14 cellular contexts compared by ENCODE assay signal in genomic region chr15:67072442-67072841, GRCh38. TPM values are rescaled to one million over a fixed set of nuclear protein-coding genes. Genes with fewer than 3 reads are reported as not detected.
A peak's percentile ranks its signal among the peaks of the same experiment; 100 is the strongest.
DNase-seq lines count a peak whose midpoint lies in the region; ATAC-seq, FAIRE-seq and TF ChIP-seq lines count a peak whose summit lies in the region.
"Had no signal": no experiment of that assay in that cellular context is flagged by ENCODE, and none has a peak within 500 bp of the region (broad histone marks: within the 10 kb centered on the region; RNA-seq: fewer than 3 reads in every experiment).

No MANE protein-coding gene starts in this region.

- ATAC-seq in A549 (peak in 1 of 2 experiments; percentile 45; a peak in 3 of 6 replicates), T-cell (replicated peaks in 1 of 4) (no peak), GM18873 (IDR thresholded peaks at IDR 0.05; ENCODE audit: low FRiP score, unreplicated experiment) (no peak)

- H3K27me3 Mint-ChIP-seq in Caco-2 (ENCODE audit: insufficient read depth, unreplicated experiment), result no peaks in the 10 kb centered on the region
- no peaks in the 10 kb centered on the region for H3K27me3 Mint-ChIP-seq in T-cell
- peaks cover 0 to 6% (median 4%) of the 10 kb centered on the region in 3 donors for H3K27me3 Mint-ChIP-seq in immature natural killer cell (ENCODE audit: low read depth in 3 of 3)

- peak overlapping the region; percentile 94 for H3K4me2 ChIP-seq in A549

- WGBS in A549 (ENCODE audit: missing lambda C conversion rate), result 7% methylated on average over 1 of the region's 1 CpG

- H3K4me1 ChIP-seq in A549 (peaks cover 90% of the 10 kb centered on the region), Caco-2 (peaks cover 35% of the 10 kb centered on the region)

- no TSS peak for BruUV-seq in Caco-2 (replicated peaks; lab: Mats Ljungman, UMichigan)

- TF ChIP-seq RAD21 in A549 (conservative IDR thresholded peaks at IDR 0.05 in 1 of 2, IDR thresholded peaks at IDR 0.05 in 1 of 2), result no peak

- in situ Hi-C loops in KBM-7 (cut with MboI; ENCODE audit: low pct_unique_long_range_greater_than_20kb, low sequenced_read_pairs), result no loop called here

- intact Hi-C loops in Caco-2 (cut with micrococcal nuclease; ENCODE audit: unreplicated experiment), result no loop called here

- no peaks in the 10 kb centered on the region for H3K27me3 ChIP-seq in Caco-2 (replicated peaks; ENCODE audit: control insufficient read depth, insufficient read depth, low read length)
- H3K27me3 ChIP-seq: tibial artery had no signal

- no peak for FAIRE-seq in A549 (lab: Jason Lieb, UNC)
- FAIRE-seq: islet of Langerhans had no signal

- H3K4me1 Mint-ChIP-seq in Caco-2 (ENCODE audit: low read depth, unreplicated experiment), result peaks cover 31% of the 10 kb centered on the region
- H3K4me1 Mint-ChIP-seq in T-cell, result peaks cover 78 to 94% (median 92%) of the 10 kb centered on the region in 3 donors
- H3K4me1 Mint-ChIP-seq in immature natural killer cell, result peaks cover 92% of the 10 kb centered on the region in 2 donors

- DNase-seq in A549 (ENCODE audit: low read depth in 1 of 2, low spot score in 1 of 2) (peak in 1 of 2 experiments; percentile 80), Caco-2 (no peak), T-cell (no peak), immature natural killer cell (no peak), H4 (ENCODE audit: low spot score) (no peak), KBM-7 (no peak), A172 (ENCODE audit: low spot score) (no peak)
- DNase-seq: activated naive CD4-positive, alpha-beta T cell treated with Interleukin-2 at 50 U/mL for 16 hours; endodermal cell; GOT3; NCI-H1436 treated with DMSO at 0.1 percent for 48 hours; tibial artery had no signal

- TF ChIP-seq POLR2A in A549 (IDR thresholded peaks at IDR 0.05; ENCODE audit: low read length), result no peak

- no peaks in the 10 kb centered on the region for H3K9me3 Mint-ChIP-seq in Caco-2 (ENCODE audit: unreplicated experiment)
- no peaks in the 10 kb centered on the region for H3K9me3 Mint-ChIP-seq in T-cell
- no peaks in the 10 kb centered on the region for H3K9me3 Mint-ChIP-seq in immature natural killer cell
- H3K9me3 Mint-ChIP-seq: endodermal cell had no signal

- POLR2A ChIA-PET in A549 (lab: Yijun Ruan, JAX), result interaction anchor here (1.5 kb wide), 1 partner anchor 53 kb away, joined by 3 read pairs; no protein-coding TSS in a partner anchor
- POLR2A ChIA-PET in Caco-2 (lab: Charles Lee), result no interaction called here
- POLR2A ChIA-PET in T-cell (lab: Charles Lee), result interaction anchor here in 1 of 2 donors (0.6 kb wide), 1 partner anchor 40 kb away, joined by 5 read pairs; no protein-coding TSS in a partner anchor

- peaks cover 1% of the 10 kb centered on the region; the same call in 1 of the 2 replicates for H3K36me3 ChIP-seq in Caco-2 (ENCODE audit: control insufficient read depth, insufficient read depth, low read length)
- H3K36me3 ChIP-seq: tibial artery had no signal

- TF ChIP-seq EP300 in A549 (IDR thresholded peaks at IDR 0.05), result no peak

- peaks cover 54% of the 10 kb centered on the region for H3K36me3 Mint-ChIP-seq in Caco-2 (ENCODE audit: insufficient read depth, unreplicated experiment)
- H3K36me3 Mint-ChIP-seq in T-cell, result peaks cover 45% of the 10 kb centered on the region
- peaks cover 3 to 18% (median 11%) of the 10 kb centered on the region in 3 donors for H3K36me3 Mint-ChIP-seq in immature natural killer cell

- peak overlapping the region; percentile 3 to 80; a peak in 4 of 6 replicates for H3K27ac ChIP-seq in A549
- H3K27ac ChIP-seq: tibial artery had no signal

- H3K27ac Mint-ChIP-seq in Caco-2 (ENCODE audit: unreplicated experiment), result peak overlapping the region; percentile 29
- H3K27ac Mint-ChIP-seq in T-cell, result peak overlapping the region; percentile 78 to 87
- H3K27ac Mint-ChIP-seq in immature natural killer cell, result peak overlapping the region in 4 of 6 donors; percentile 11 to 84 (median 68)
- H3K27ac Mint-ChIP-seq: endodermal cell had no signal

- H3K4me3 ChIP-seq in A549 (no peak overlapping the region), Caco-2 (ENCODE audit: low read depth, low read length) (no peak overlapping the region)
- H3K4me3 ChIP-seq: tibial artery had no signal

- H3K9me3 ChIP-seq in A549 (no peaks in the 10 kb centered on the region), Caco-2 (no peaks in the 10 kb centered on the region)
- H3K9me3 ChIP-seq: tibial artery had no signal

- CTCF ChIA-PET in A549 (lab: Yijun Ruan, JAX) (interaction anchor here (0.7 to 8.0 kb wide), 6 partner anchors 9 to 124 kb away, joined by 3 to 66 read pairs (median 5); no protein-coding TSS in a partner anchor), Caco-2 (lab: Charles Lee) (no interaction called here), T-cell (lab: Charles Lee) (interaction anchor here in 1 of 2 donors (1.3 to 1.6 kb wide), 2 partner anchors 9 to 185 kb away, joined by 3 to 6 read pairs; no protein-coding TSS in a partner anchor)

- TF ChIP-seq CTCF in A549 (IDR thresholded peaks at IDR 0.05) (no peak), Caco-2 (IDR thresholded peaks at IDR 0.05; ENCODE audit: insufficient read depth in 1 of 2, low read depth in 1 of 2, low read length in 1 of 2, severe bottlenecking in 1 of 2, unreplicated experiment in 1 of 2) (no peak)

- no peak overlapping the region for H3K4me3 Mint-ChIP-seq in Caco-2 (ENCODE audit: unreplicated experiment)
- peak overlapping the region in 2 of 3 donors; percentile 34 to 53 for H3K4me3 Mint-ChIP-seq in T-cell
- peak overlapping the region in 3 of 5 donors; percentile 35 to 68 (median 62) for H3K4me3 Mint-ChIP-seq in immature natural killer cell
- H3K4me3 Mint-ChIP-seq: endodermal cell had no signal

TF ChIP-seq in A549, 52 proteins besides CTCF, POLR2A, EP300 and RAD21 (continues in another document):
- TF ChIP-seq ATOH8 (CRISPR knock-in tag; IDR thresholded peaks at IDR 0.05; ENCODE audit: low read depth) (0 out of 2 replicates have a peak, but pooled peaks have one; percentile 54), HEYL (CRISPR knock-in tag; IDR thresholded peaks at IDR 0.05) (no peak), HMGXB4 (CRISPR knock-in tag; IDR thresholded peaks at IDR 0.05; ENCODE audit: borderline replicate concordance) (no peak), PBX3 (IDR thresholded peaks at IDR 0.05) (no peak), E2F6 (IDR thresholded peaks at IDR 0.05; ENCODE audit: borderline replicate concordance, low read depth) (no peak), POLR2AphosphoS2 (conservative IDR thresholded peaks at IDR 0.05; ENCODE audit: low read length) (peak; percentile 81), HOXB5 (CRISPR knock-in tag; IDR thresholded peaks at IDR 0.05) (no peak), TFCP2L1 (CRISPR knock-in tag; IDR thresholded peaks at IDR 0.05) (no peak), EHMT2 (IDR thresholded peaks at IDR 0.05; ENCODE audit: low read depth) (no peak), FOSL2 (IDR thresholded peaks at IDR 0.05) (no peak), FOSL2 (CRISPR knock-in tag; IDR thresholded peaks at IDR 0.05) (no peak), MAZ (IDR thresholded peaks at IDR 0.05; ENCODE audit: borderline replicate concordance, low read depth, low read length) (no peak), ZSCAN20 (CRISPR knock-in tag; IDR thresholded peaks at IDR 0.05) (no peak), KDM5A (IDR thresholded peaks at IDR 0.05) (no peak), CEBPB (IDR thresholded peaks at IDR 0.05) (no peak)

RNA-seq across cellular contexts. Expression of gene SMAD3, which starts 7.0 kb away (rescaled TPM):
- polyA plus RNA-seq in A549 (2011; rRNA removed), result 77.2 and 101 TPM in 2 replicates
- 116 and 161 TPM in 2 replicates for polyA plus RNA-seq in A549 (2012; cell fraction: cytosol; rRNA removed)
- 256 and 267 TPM in 2 replicates for polyA plus RNA-seq in A549 (2012; cell fraction: nucleus; rRNA removed)
- polyA plus RNA-seq in A549 (2017; fragmentation: RNase III; extraction: RNeasy Plus Mini Kit Qiagen cat#74134 plus additional on column Dnase treatment), result 74.6 to 106 TPM (median 93.4 TPM) in 3 replicates
- polyA minus RNA-seq in A549 (2011; rRNA and poly(A)+ RNA removed), result 138 and 158 TPM in 2 replicates
- 51.5 and 54.8 TPM in 2 replicates for total RNA-seq in Caco-2 (2022)
- 100 to 1,000 TPM in 3 of 5 donors, 10 to 100 TPM in 2; 55.4 to 159 (median 110) TPM for total RNA-seq in T-cell
- polyA plus RNA-seq in immature natural killer cell, result 10 to 100 TPM in 2 of 3 donors, 1 to 10 TPM in 1; 8.9 to 11.9 (median 10.0) TPM
- total RNA-seq in H4 (2014; rRNA removed; shearing (Covaris generic)), result 31.6 and 38.5 TPM in 2 replicates
- total RNA-seq in A172 (2014; rRNA removed; shearing (Covaris generic)), result 5.2 and 7.2 TPM in 2 replicates

Comparison
In these comparisons a context has a peak if more than half of its experiments do, and no peak if none do; other contexts are left out.
1. H3K27ac Mint-ChIP-seq: peak in every context shown above with its lines; median percentile 82 in T-cell; 68 in immature natural killer cell; 29 in Caco-2.